8 cellular contexts compared by ENCODE assay signal in the genomic region with DNA sequence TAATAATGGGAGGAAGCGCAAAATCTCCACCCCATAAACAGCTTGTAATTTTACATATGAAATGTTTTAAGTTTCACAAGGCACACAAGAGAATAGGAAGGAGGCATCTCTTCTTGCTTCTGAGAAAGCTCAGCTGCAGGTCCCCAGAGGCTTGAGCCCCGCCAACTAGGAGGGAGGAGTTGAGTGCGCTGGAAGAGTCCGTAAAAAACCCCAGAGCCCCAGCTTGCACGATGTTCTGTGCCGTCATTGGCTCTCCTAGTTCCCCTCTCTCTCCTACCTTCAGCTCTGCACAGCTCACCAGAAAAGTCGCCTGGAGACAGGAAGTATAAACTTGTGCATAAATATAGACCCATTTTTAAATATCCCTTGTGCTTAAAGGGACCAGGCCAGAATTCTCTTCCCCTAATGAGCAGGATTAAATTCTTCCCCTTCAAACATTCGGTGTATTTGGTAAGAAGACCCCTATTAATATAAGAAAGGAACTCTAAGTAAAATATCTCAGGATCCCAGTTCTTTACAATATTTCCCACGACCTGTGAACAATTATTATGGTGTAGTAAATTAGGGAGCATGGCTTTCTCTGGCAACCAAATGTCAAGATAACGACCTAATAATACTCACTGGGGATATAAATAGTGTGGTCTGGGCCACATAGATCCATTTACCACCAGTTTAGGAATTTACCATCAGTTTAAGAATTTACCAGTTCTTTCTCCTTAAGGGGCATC. TPM values are rescaled to one million over a fixed set of nuclear protein-coding genes. Genes with fewer than 3 reads are reported as not detected.
DNase-seq lines count a peak whose midpoint lies in the region; ATAC-seq lines count a peak whose summit lies in the region.

No MANE protein-coding gene starts in this region.

- peaks cover 2% of the 10 kb centered on the region for H3K9me3 Mint-ChIP-seq in activated naive CD8-positive, alpha-beta T cell treated with anti-CD3 and anti-CD28 coated beads, Interleukin-2, amount 10 ng/mL, durations not matched to agents 7 days and 5 days

- POLR2A ChIA-PET in activated naive CD8-positive, alpha-beta T cell treated with anti-CD3 and anti-CD28 coated beads, Interleukin-2, amount 10 ng/mL, durations not matched to agents 7 days and 5 days (lab: Charles Lee) = interaction anchor here (1.4 to 4.7 kb wide), 5 partner anchors 13 to 162 kb away, joined by 4 to 97 read pairs (median 7); a partner anchor contains a TSS

- H3K27me3 Mint-ChIP-seq in activated naive CD8-positive, alpha-beta T cell treated with anti-CD3 and anti-CD28 coated beads, Interleukin-2, amount 10 ng/mL, durations not matched to agents 7 days and 5 days = no peaks in the 10 kb centered on the region

- H3K36me3 Mint-ChIP-seq in activated naive CD8-positive, alpha-beta T cell treated with anti-CD3 and anti-CD28 coated beads, Interleukin-2, amount 10 ng/mL, durations not matched to agents 7 days and 5 days = peaks cover 23% of the 10 kb centered on the region

- peaks cover 54% of the 10 kb centered on the region for H3K4me1 Mint-ChIP-seq in activated naive CD8-positive, alpha-beta T cell treated with anti-CD3 and anti-CD28 coated beads, Interleukin-2, amount 10 ng/mL, durations not matched to agents 7 days and 5 days

- ATAC-seq in GM18907 (IDR thresholded peaks at IDR 0.05; ENCODE audit: unreplicated experiment) (peak; percentile 99), HG02973 (IDR thresholded peaks at IDR 0.05; ENCODE audit: unreplicated experiment) (peak; percentile 100)
- peak; percentile 100 for ATAC-seq in activated naive CD8-positive, alpha-beta T cell treated with anti-CD3 and anti-CD28 coated beads, Interleukin-2, amount 10 ng/mL, durations not matched to agents 7 days and 5 days (ENCODE audit: low read depth)

- H3K4me3 Mint-ChIP-seq in activated naive CD8-positive, alpha-beta T cell treated with anti-CD3 and anti-CD28 coated beads, Interleukin-2, amount 10 ng/mL, durations not matched to agents 7 days and 5 days = peak overlapping the region; percentile 78

- DNase-seq in SIG-M5 treated with dmso at 0.1 percent for 504 hours (lab: John Stamatoyannopoulos, UW; ENCODE audit: unreplicated experiment) (peak; percentile 98), islet precursor cell (peak; percentile 57), NCI-H2171 treated with DMSO at 0.1 percent for 48 hours (lab: John Stamatoyannopoulos, UW) (no peak), NCI-H510A treated with DMSO at 0.1 percent for 48 hours (lab: John Stamatoyannopoulos, UW) (no peak)
- peak; percentile 70 for DNase-seq in activated naive CD8-positive, alpha-beta T cell treated with anti-CD3 and anti-CD28 coated beads, Interleukin-2, amount 10 ng/mL, durations not matched to agents 7 days and 5 days
- peak; percentile 41 to 66 (median 55) for DNase-seq in stimulated activated CD4-positive, alpha-beta T cell treated with anti-CD3 and anti-CD28 coated beads, TNF-alpha, amount 100 ng/mL, for 48 hours (ENCODE audit: low read depth in 3 of 3)

- H3K27ac Mint-ChIP-seq in activated naive CD8-positive, alpha-beta T cell treated with anti-CD3 and anti-CD28 coated beads, Interleukin-2, amount 10 ng/mL, durations not matched to agents 7 days and 5 days = peak overlapping the region; percentile 92

RNA-seq across cellular contexts. Expression of a gene that starts 13.7 kb away (rescaled TPM):
- total RNA-seq in activated naive CD8-positive, alpha-beta T cell treated with anti-CD3 and anti-CD28 coated beads, Interleukin-2, amount 10 ng/mL, durations not matched to agents 7 days and 5 days = 10 to 100 TPM; 70.6 to 72.9 TPM

Comparison
In these comparisons a context has a peak if more than half of its experiments do, and no peak if none do; other contexts are left out.
1. DNase-seq: peak in SIG-M5 treated with dmso at 0.1 percent for 504 hours (single experiment), activated naive CD8-positive, alpha-beta T cell treated with anti-CD3 and anti-CD28 coated beads, Interleukin-2, amount 10 ng/mL, durations not matched to agents 7 days and 5 days (single experiment), islet precursor cell (single experiment) and stimulated activated CD4-positive, alpha-beta T cell treated with anti-CD3 and anti-CD28 coated beads, TNF-alpha, amount 100 ng/mL, for 48 hours (3 of 3); none in NCI-H2171 treated with DMSO at 0.1 percent for 48 hours (single experiment) and NCI-H510A treated with DMSO at 0.1 percent for 48 hours (single experiment).
2. Peak in every context shown above with its lines, with median percentiles within 50 percentile points of each other: ATAC-seq.